8 cellular contexts compared by ENCODE assay signal in the genomic region with DNA sequence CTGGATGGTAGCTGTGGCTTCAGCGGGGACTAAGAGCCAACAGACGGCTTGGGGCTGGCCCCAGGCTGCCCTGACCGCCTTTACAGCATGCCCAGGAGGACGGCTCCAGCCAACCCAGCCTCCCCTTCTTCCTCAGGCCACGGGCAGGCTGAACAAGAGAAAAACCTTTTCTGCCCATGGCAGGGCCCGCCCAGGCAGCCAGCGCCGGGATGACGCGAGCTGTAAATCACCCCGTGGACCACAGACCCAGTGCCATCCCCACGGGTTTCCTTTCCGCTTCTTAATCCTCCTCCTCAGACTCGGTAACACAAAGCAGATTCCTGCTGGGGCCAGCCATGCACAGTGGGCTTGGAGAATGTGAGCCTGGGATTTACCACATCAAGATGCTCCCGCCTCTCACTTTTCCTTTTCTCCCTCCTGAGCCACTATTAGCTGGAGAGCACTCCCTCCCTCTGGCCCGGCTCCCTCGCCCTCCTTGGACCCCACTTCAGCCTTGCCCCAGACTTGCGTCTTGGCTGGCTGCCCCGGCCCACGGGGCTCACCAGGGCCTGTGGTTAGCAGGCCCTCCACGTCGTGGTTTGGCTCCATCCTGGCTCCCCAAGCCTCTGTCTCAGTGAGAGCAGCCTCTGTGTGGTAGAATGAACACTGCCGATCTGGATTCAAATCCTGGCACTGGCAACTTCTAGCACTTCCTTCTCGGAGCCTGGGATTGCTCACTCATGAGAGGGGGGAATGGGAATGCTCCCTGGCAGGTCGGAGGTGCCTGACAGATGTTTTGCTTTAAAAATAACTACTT. TPM values are rescaled to one million over a fixed set of nuclear protein-coding genes. Genes with fewer than 3 reads are reported as not detected.
DNase-seq lines count a peak whose midpoint lies in the region; ATAC-seq, FAIRE-seq and TF ChIP-seq lines count a peak whose summit lies in the region.

No MANE protein-coding gene starts in this region.

- no peak overlapping the region for H3K27ac ChIP-seq in BLaER1
- peak overlapping the region in 3 of 4 donors; percentile 37 to 73 (median 58) for H3K27ac ChIP-seq in esophagus squamous epithelium
- H3K27ac ChIP-seq in osteoblast (ENCODE audit: low read depth, low read length): peak overlapping the region; percentile 68

- H3K4me1 ChIP-seq in BLaER1: peaks cover 29% of the 10 kb centered on the region
- H3K4me1 ChIP-seq in esophagus squamous epithelium: peaks cover 0 to 32% (median 7%) of the 10 kb centered on the region in 3 donors
- peaks cover 28% of the 10 kb centered on the region for H3K4me1 ChIP-seq in osteoblast (ENCODE audit: insufficient read depth, low read length)

- FAIRE-seq in GM12891 (lab: Jason Lieb, UNC): no peak

- TF ChIP-seq CTCF in esophagus squamous epithelium (IDR thresholded peaks at IDR 0.05) (no peak), osteoblast (IDR thresholded peaks at IDR 0.05; ENCODE audit: extremely low read depth, low read depth, low read length) (no peak)

- intact Hi-C loops in esophagus squamous epithelium (cut with DNase I): no loop called here

- 48 to 67% methylated on average over 16 to 24 of the region's 25 CpGs for WGBS in esophagus squamous epithelium, 2 donors

- H3K9me3 ChIP-seq in BLaER1 (no peaks in the 10 kb centered on the region), esophagus squamous epithelium (no peaks in the 10 kb centered on the region), osteoblast (ENCODE audit: low read depth, low read length) (no peaks in the 10 kb centered on the region)

- no peaks in the 10 kb centered on the region for H3K36me3 ChIP-seq in BLaER1
- peaks cover 0 to 16% (median 5%) of the 10 kb centered on the region in 3 donors for H3K36me3 ChIP-seq in esophagus squamous epithelium
- peaks cover 24% of the 10 kb centered on the region for H3K36me3 ChIP-seq in osteoblast (ENCODE audit: insufficient read depth, low read length)

- no peak overlapping the region for H3K9ac ChIP-seq in BLaER1

- H3K4me2 ChIP-seq in BLaER1: peak overlapping the region; percentile 75
- peak overlapping the region; percentile 19 for H3K4me2 ChIP-seq in osteoblast (ENCODE audit: insufficient read depth, low read length)

- no peak overlapping the region for H3K4me3 ChIP-seq in BLaER1
- H3K4me3 ChIP-seq in esophagus squamous epithelium: no peak overlapping the region
- H3K4me3 ChIP-seq in osteoblast (ENCODE audit: insufficient read depth, low read length): peak overlapping the region; percentile 50

- DNase-seq in NAMALWA (ENCODE audit: low spot score): peak; percentile 15
- no peak for DNase-seq in esophagus squamous epithelium (lab: John Stamatoyannopoulos, UW)
- peak; percentile 97 for DNase-seq in osteoblast (ENCODE audit: insufficient read length, low spot score, missing footprints)
- no peak for DNase-seq in GM12891 (ENCODE audit: insufficient read length, low spot score)

- H4K20me1 ChIP-seq in BLaER1: no peaks in the 10 kb centered on the region
- peaks cover 19% of the 10 kb centered on the region for H4K20me1 ChIP-seq in osteoblast (ENCODE audit: insufficient read depth, low read length)

- TF ChIP-seq POLR2A in esophagus squamous epithelium (IDR thresholded peaks at IDR 0.05) (no peak), GM12891 (IDR thresholded peaks at IDR 0.05; ENCODE audit: low read depth, low read length) (no peak)

- H3K27me3 ChIP-seq in BLaER1 (no peaks in the 10 kb centered on the region), esophagus squamous epithelium (no peaks in the 10 kb centered on the region), osteoblast (ENCODE audit: insufficient read depth, low read length) (no peaks in the 10 kb centered on the region)

- no peaks in the 10 kb centered on the region for H3K79me2 ChIP-seq in osteoblast (ENCODE audit: insufficient read depth, low read length)

- no peak for ATAC-seq in activated CD4-positive, CD25-positive, alpha-beta regulatory T cell treated with anti-CD3 and anti-CD28 coated beads, Interleukin-2, amount 50 U/mL, for 24 hours
- ATAC-seq in GM21360 (IDR thresholded peaks at IDR 0.05; ENCODE audit: unreplicated experiment): no peak
- ATAC-seq in GM18861 (IDR thresholded peaks at IDR 0.05; ENCODE audit: unreplicated experiment): no peak

- H2AFZ ChIP-seq in osteoblast (ENCODE audit: low read length): peak overlapping the region; percentile 36

TF ChIP-seq in GM12891, 5 proteins besides CTCF, POLR2A, EP300 and RAD21:
- TF ChIP-seq PAX5 (IDR thresholded peaks at IDR 0.05; ENCODE audit: insufficient read depth, low read length, severe bottlenecking): no peak
- no peak for TF ChIP-seq POLR2AphosphoS5 (IDR thresholded peaks at IDR 0.05; ENCODE audit: low read depth, low read length)
- TF ChIP-seq SPI1 (IDR thresholded peaks at IDR 0.05; ENCODE audit: low read depth, low read length): no peak
- no peak for TF ChIP-seq POU2F2 (IDR thresholded peaks at IDR 0.05; ENCODE audit: low read depth, low read length)
- no peak for TF ChIP-seq TAF1 (IDR thresholded peaks at IDR 0.05; ENCODE audit: low read depth, low read length)

RNA-seq across cellular contexts. Expression of gene ATOH8, which starts 31.4 kb away (rescaled TPM):
- total RNA-seq in esophagus squamous epithelium: 10 to 100 TPM in 2 of 4 donors, 1 to 10 TPM in 2; 2.0 to 24.6 (median 7.6) TPM
- 18.6 and 35.1 TPM in 2 replicates for total RNA-seq in osteoblast
- polyA plus RNA-seq in GM12891 (2012; ENCODE audit: low read depth, missing spikeins): 0.05 TPM

Comparison
In these comparisons a context has a peak if more than half of its experiments do, and no peak if none do; other contexts are left out.
1. DNase-seq: peak in NAMALWA (single experiment) and osteoblast (single experiment); none in esophagus squamous epithelium (single experiment) and GM12891 (single experiment).